ENCODE assay signal across 12 cellular contexts in genomic region chr5:14818931-14819790, GRCh38. TPM values are rescaled to one million over a fixed set of nuclear protein-coding genes. Genes with fewer than 3 reads are reported as not detected.
DNase-seq lines count a peak whose midpoint lies in the region; ATAC-seq and TF ChIP-seq lines count a peak whose summit lies in the region.
"Had no signal": no experiment of that assay in that cellular context is flagged by ENCODE, and none has a peak within 500 bp of the region (broad histone marks: within the 10 kb centered on the region; RNA-seq: fewer than 3 reads in every experiment).

No MANE protein-coding gene starts in this region.

- H3K36me3 ChIP-seq in ACC112 (ENCODE audit: insufficient read depth, low read length) (no peaks in the 10 kb centered on the region), SJCRH30 (no peaks in the 10 kb centered on the region)

- DNase-seq in SJCRH30 (peak; percentile 3 to 7), fibroblast of peridontal ligament (ENCODE audit: extremely low read depth) (peak; percentile 50), foreskin keratinocyte (no peak), middle frontal gyrus (ENCODE audit: extremely low spot score, low spot score) (no peak), NCI-H526 (lab: John Stamatoyannopoulos, UW) (no peak)
- DNase-seq: C1 segment of cervical spinal cord, DMS79 treated with DMSO at 0.1 percent for 48 hours, mucosa of descending colon, NCI-H2227 treated with DMSO at 0.1 percent for 48 hours had no signal

- H3K79me2 ChIP-seq in ACC112 (ENCODE audit: control insufficient read depth, insufficient read depth, low read length, unreplicated experiment): peaks cover 20% of the 10 kb centered on the region

- no peak overlapping the region for H3K4me3 ChIP-seq in ACC112 (ENCODE audit: low read depth, low read length)
- H3K4me3 ChIP-seq in SJCRH30: no peak overlapping the region
- H3K4me3 ChIP-seq: mucosa of descending colon had no signal

- H2AFZ ChIP-seq in ACC112 (ENCODE audit: low read length, unreplicated experiment): no peak overlapping the region

- ATAC-seq in GM18511 (IDR thresholded peaks at IDR 0.05; ENCODE audit: unreplicated experiment) (peak; percentile 41), foreskin keratinocyte (no peak), HG02973 (IDR thresholded peaks at IDR 0.05; ENCODE audit: unreplicated experiment) (no peak)
- ATAC-seq: mucosa of descending colon had no signal

- no peaks in the 10 kb centered on the region for H3K27me3 ChIP-seq in ACC112 (ENCODE audit: insufficient read depth, low read length)
- no peaks in the 10 kb centered on the region for H3K27me3 ChIP-seq in SJCRH30
- no peaks in the 10 kb centered on the region for H3K27me3 ChIP-seq in foreskin keratinocyte

- H3K27ac ChIP-seq in ACC112 (ENCODE audit: low read depth, low read length) (peak overlapping the region; percentile 2; the same call in 1 of the 2 replicates), SJCRH30 (no peak overlapping the region), foreskin keratinocyte (no peak overlapping the region)

- TF ChIP-seq CTCF in foreskin keratinocyte (conservative IDR thresholded peaks at IDR 0.05): no peak

- H3K9me3 ChIP-seq in SJCRH30 (replicated peaks): no peaks in the 10 kb centered on the region
- H3K9me3 ChIP-seq: mucosa of descending colon had no signal

- peaks cover 59% of the 10 kb centered on the region for H3K4me1 ChIP-seq in ACC112 (ENCODE audit: control insufficient read depth, insufficient read depth, low read length, unreplicated experiment)
- H3K4me1 ChIP-seq in SJCRH30: no peaks in the 10 kb centered on the region
- peaks cover 16% of the 10 kb centered on the region for H3K4me1 ChIP-seq in foreskin keratinocyte

RNA-seq across cellular contexts. Expression of gene ANKH, which starts 52.4 kb away (rescaled TPM):
- 5.1 and 5.2 TPM in 2 replicates for total RNA-seq in SJCRH30 (2014; rRNA removed; shearing (Covaris generic))
- 8.7 and 14.0 TPM in 2 replicates for total RNA-seq in foreskin keratinocyte
- 9.8 and 11.8 TPM in 2 replicates for polyA plus RNA-seq in foreskin keratinocyte

Comparison
In these comparisons a context has a peak if more than half of its experiments do, and no peak if none do; other contexts are left out.
1. DNase-seq: peak in SJCRH30 (2 of 2) and fibroblast of peridontal ligament (single experiment); none in foreskin keratinocyte (0 of 2), middle frontal gyrus (single experiment) and NCI-H526 (0 of 2).